34 cellular contexts compared by ENCODE assay signal in the genomic region with DNA sequence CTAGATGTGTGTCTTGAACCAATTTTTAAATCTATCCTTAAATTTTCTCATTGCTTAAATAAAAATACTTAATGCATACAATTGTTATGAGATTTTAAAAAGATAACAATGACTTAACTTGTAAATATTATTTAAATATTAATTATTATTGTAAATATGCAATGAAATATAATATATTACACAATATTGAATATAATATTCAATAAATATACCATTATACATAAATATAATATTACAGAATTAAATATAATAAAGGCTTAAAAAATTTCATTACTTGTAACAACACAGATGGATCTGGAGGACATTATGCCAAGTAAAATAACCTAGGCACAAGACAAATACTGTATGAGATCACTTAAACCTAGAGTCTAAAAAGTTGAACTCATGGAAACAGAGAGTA.
"Had no signal": no experiment of that assay in that cellular context is flagged by ENCODE, and none has a peak within 500 bp of the region (broad histone marks: within the 10 kb centered on the region; RNA-seq: fewer than 3 reads in every experiment).

No MANE protein-coding gene starts in this region.

- H3K9me3 ChIP-seq: adrenal gland, body of pancreas, colonic mucosa, gastrocnemius medialis, heart left ventricle had no signal

- DNase-seq: activated B cell treated with CpG ODN at 0.5 μM for 24 hours; activated CD4-positive, alpha-beta memory T cell treated with anti-CD3 and anti-CD28 coated beads for 36 hours; activated CD4-positive, alpha-beta T cell treated with anti-CD3 and anti-CD28 coated beads, Interleukin-2, amount 10 ng/mL, durations not matched to agents 24 days and 14 days; activated CD8-positive, alpha-beta memory T cell treated with anti-CD3 and anti-CD28 coated beads, Interleukin-2, amount 10 ng/mL, durations not matched to agents 7 days and 5 days; activated CD8-positive, alpha-beta memory T cell treated with anti-CD3 and anti-CD28 coated beads, Interleukin-2, amount 50 U/mL, for 4 hours; activated CD8-positive, alpha-beta T cell treated with anti-CD3 and anti-CD28 coated beads, Interleukin-2, amount 10 ng/mL, durations not matched to agents 7 days and 5 days; activated effector memory CD4-positive, alpha-beta T cell treated with anti-CD3 and anti-CD28 coated beads, Interleukin-2, amount 50 U/mL, for 16 hours; activated naive CD4-positive, alpha-beta T cell treated with anti-CD3 and anti-CD28 coated beads for 36 hours; activated naive CD8-positive, alpha-beta T cell treated with anti-CD3 and anti-CD28 coated beads for 36 hours; activated naive CD8-positive, alpha-beta T cell treated with anti-CD3 and anti-CD28 coated beads, Interleukin-2, amount 50 U/mL, for 24 hours; activated T-cell treated with anti-CD3 and anti-CD28 coated beads, Interleukin-2, amount 50 U/mL, for 1 hour; activated T-cell treated with anti-CD3 and anti-CD28 coated beads, Interleukin-2, amount 50 U/mL, for 48 hours; adrenal gland; amygdala; aorta; body of pancreas; caudate nucleus; cerebellar nuclear complex; colonic mucosa; effector CD8-positive, alpha-beta T cell; foreskin fibroblast; gastrocnemius medialis; glutamatergic neuron; heart left ventricle; T-helper 1 cell; T-helper 17 cell; T1000 had no signal

- H3K27ac ChIP-seq: adrenal gland, body of pancreas, colonic mucosa, gastrocnemius medialis, heart left ventricle, VCaP had no signal

- H3K4me1 Mint-ChIP-seq: activated B cell treated with CpG ODN at 0.5 μM for 24 hours; activated CD4-positive, alpha-beta T cell treated with anti-CD3 and anti-CD28 coated beads, Interleukin-2, amount 10 ng/mL, durations not matched to agents 24 days and 14 days; activated CD8-positive, alpha-beta memory T cell treated with anti-CD3 and anti-CD28 coated beads, Interleukin-2, amount 10 ng/mL, durations not matched to agents 7 days and 5 days; activated naive CD4-positive, alpha-beta T cell treated with anti-CD3 and anti-CD28 coated beads, Interleukin-2, amount 50 U/mL, for 24 hours; activated naive CD8-positive, alpha-beta T cell treated with anti-CD3 and anti-CD28 coated beads for 36 hours; activated naive CD8-positive, alpha-beta T cell treated with anti-CD3 and anti-CD28 coated beads, Interleukin-2, amount 50 U/mL, for 24 hours; T-helper 17 cell had no signal

- H3K9me3 Mint-ChIP-seq: activated B cell treated with CpG ODN at 0.5 μM for 24 hours; activated CD4-positive, alpha-beta T cell treated with anti-CD3 and anti-CD28 coated beads, Interleukin-2, amount 10 ng/mL, durations not matched to agents 24 days and 14 days; activated T-helper 1 cell treated with anti-CD3 and anti-CD28 coated beads, Interleukin-12 subunit alpha, Interleukin-12 subunit beta, Interleukin-2, Interleukin-4 antibody, amounts not matched to agents 30 ng/mL and 10 ng/mL and 1 ng/mL, durations not matched to agents 14 hours and 24 hours and 36 hours had no signal

- H3K4me1 ChIP-seq: adrenal gland, body of pancreas, colonic mucosa, gastrocnemius medialis, heart left ventricle had no signal

- H3K36me3 Mint-ChIP-seq: activated CD4-positive, alpha-beta memory T cell treated with anti-CD3 and anti-CD28 coated beads for 36 hours; activated CD8-positive, alpha-beta memory T cell treated with anti-CD3 and anti-CD28 coated beads, Interleukin-2, amount 10 ng/mL, durations not matched to agents 7 days and 5 days; activated naive CD4-positive, alpha-beta T cell treated with anti-CD3 and anti-CD28 coated beads, Interleukin-2, amount 50 U/mL, for 24 hours; activated naive CD8-positive, alpha-beta T cell treated with anti-CD3 and anti-CD28 coated beads for 36 hours had no signal

- H3K27ac Mint-ChIP-seq: activated B cell treated with CpG ODN at 0.5 μM for 24 hours; activated CD4-positive, alpha-beta memory T cell treated with anti-CD3 and anti-CD28 coated beads for 36 hours; activated CD4-positive, alpha-beta T cell treated with anti-CD3 and anti-CD28 coated beads, Interleukin-2, amount 10 ng/mL, durations not matched to agents 24 days and 14 days; activated CD8-positive, alpha-beta memory T cell treated with anti-CD3 and anti-CD28 coated beads, Interleukin-2, amount 10 ng/mL, durations not matched to agents 7 days and 5 days; activated CD8-positive, alpha-beta T cell treated with anti-CD3 and anti-CD28 coated beads, Interleukin-2, amount 10 ng/mL, durations not matched to agents 7 days and 5 days; activated naive CD4-positive, alpha-beta T cell treated with anti-CD3 and anti-CD28 coated beads for 36 hours; activated naive CD4-positive, alpha-beta T cell treated with anti-CD3 and anti-CD28 coated beads, Interleukin-2, amount 50 U/mL, for 24 hours; activated naive CD8-positive, alpha-beta T cell treated with anti-CD3 and anti-CD28 coated beads for 36 hours; activated naive CD8-positive, alpha-beta T cell treated with anti-CD3 and anti-CD28 coated beads, Interleukin-2, amount 50 U/mL, for 24 hours; activated T-helper 1 cell treated with anti-CD3 and anti-CD28 coated beads, Interleukin-12 subunit alpha, Interleukin-12 subunit beta, Interleukin-2, Interleukin-4 antibody, amounts not matched to agents 30 ng/mL and 10 ng/mL and 1 ng/mL, durations not matched to agents 14 hours and 24 hours and 36 hours; activated T-helper 2 cell treated with anti-CD3 and anti-CD28 coated beads, Interferon-gamma antibody, Interleukin-2, Interleukin-4, amounts not matched to agents 10 μg/mL and 5 μg/mL and 100 μg/mL, durations not matched to agents 14 hours and 24 hours and 36 hours; T-helper 17 cell; T-helper 2 cell treated with Interferon-gamma antibody and Interleukin-4, amounts not matched to agents 5 μg/mL and 100 μg/mL, for 36 hours had no signal

- H3K36me3 ChIP-seq: adrenal gland, colonic mucosa, gastrocnemius medialis, heart left ventricle had no signal

- H3K4me3 Mint-ChIP-seq: activated B cell treated with CpG ODN at 0.5 μM for 24 hours; activated CD4-positive, alpha-beta memory T cell treated with anti-CD3 and anti-CD28 coated beads for 36 hours; activated CD4-positive, alpha-beta T cell treated with anti-CD3 and anti-CD28 coated beads, Interleukin-2, amount 10 ng/mL, durations not matched to agents 24 days and 14 days; activated CD8-positive, alpha-beta memory T cell treated with anti-CD3 and anti-CD28 coated beads, Interleukin-2, amount 10 ng/mL, durations not matched to agents 7 days and 5 days; activated CD8-positive, alpha-beta T cell treated with anti-CD3 and anti-CD28 coated beads, Interleukin-2, amount 10 ng/mL, durations not matched to agents 7 days and 5 days; activated naive CD4-positive, alpha-beta T cell treated with anti-CD3 and anti-CD28 coated beads for 36 hours; activated naive CD4-positive, alpha-beta T cell treated with anti-CD3 and anti-CD28 coated beads, Interleukin-2, amount 50 U/mL, for 24 hours; activated naive CD8-positive, alpha-beta T cell treated with anti-CD3 and anti-CD28 coated beads for 36 hours; activated naive CD8-positive, alpha-beta T cell treated with anti-CD3 and anti-CD28 coated beads, Interleukin-2, amount 50 U/mL, for 24 hours; activated T-helper 1 cell treated with anti-CD3 and anti-CD28 coated beads, Interleukin-12 subunit alpha, Interleukin-12 subunit beta, Interleukin-2, Interleukin-4 antibody, amounts not matched to agents 30 ng/mL and 10 ng/mL and 1 ng/mL, durations not matched to agents 14 hours and 24 hours and 36 hours; T-helper 17 cell; T-helper 2 cell treated with Interferon-gamma antibody and Interleukin-4, amounts not matched to agents 5 μg/mL and 100 μg/mL, for 36 hours had no signal

- ATAC-seq: activated CD4-positive, CD25-positive, alpha-beta regulatory T cell treated with anti-CD3 and anti-CD28 coated beads, Interleukin-2, amount 50 U/mL, for 24 hours; activated CD8-positive, alpha-beta memory T cell treated with anti-CD3 and anti-CD28 coated beads, Interleukin-2, amount 10 ng/mL, durations not matched to agents 7 days and 5 days; activated CD8-positive, alpha-beta T cell treated with anti-CD3 and anti-CD28 coated beads, Interleukin-2, amount 10 ng/mL, durations not matched to agents 7 days and 5 days; activated naive CD8-positive, alpha-beta T cell treated with anti-CD3 and anti-CD28 coated beads, Interleukin-2, amount 50 U/mL, for 24 hours; body of pancreas; esophagus mucosa; gastrocnemius medialis; heart left ventricle; T-helper 17 cell had no signal

- H3K4me3 ChIP-seq: adrenal gland, body of pancreas, colonic mucosa, gastrocnemius medialis, heart left ventricle had no signal

- H3K27me3 Mint-ChIP-seq: activated B cell treated with CpG ODN at 0.5 μM for 24 hours; activated CD4-positive, alpha-beta memory T cell treated with anti-CD3 and anti-CD28 coated beads for 36 hours; activated CD4-positive, alpha-beta T cell treated with anti-CD3 and anti-CD28 coated beads, Interleukin-2, amount 10 ng/mL, durations not matched to agents 24 days and 14 days; activated CD8-positive, alpha-beta memory T cell treated with anti-CD3 and anti-CD28 coated beads, Interleukin-2, amount 10 ng/mL, durations not matched to agents 7 days and 5 days; activated naive CD4-positive, alpha-beta T cell treated with anti-CD3 and anti-CD28 coated beads, Interleukin-2, amount 50 U/mL, for 24 hours; activated naive CD8-positive, alpha-beta T cell treated with anti-CD3 and anti-CD28 coated beads for 36 hours; activated naive CD8-positive, alpha-beta T cell treated with anti-CD3 and anti-CD28 coated beads, Interleukin-2, amount 50 U/mL, for 24 hours; T-helper 17 cell had no signal
